Comparison of ENCODE assay signal across 25 cellular contexts in genomic region chr3:14886101-14886500, GRCh38.
"Had no signal": no experiment of that assay in that cellular context is flagged by ENCODE, and none has a peak within 500 bp of the region (broad histone marks: within the 10 kb centered on the region; RNA-seq: fewer than 3 reads in every experiment).

No MANE protein-coding gene starts in this region.

- H3K4me1 ChIP-seq: breast epithelium, foreskin keratinocyte, parathyroid adenoma, testis, transverse colon, uterus had no signal

- H3K4me3 Mint-ChIP-seq: activated CD4-positive, alpha-beta memory T cell treated with anti-CD3 and anti-CD28 coated beads for 36 hours; central memory CD8-positive, alpha-beta T cell; dendritic cell treated with granulocyte-macrophage colony-stimulating factor and Interleukin-4, amounts not matched to agents 40 ng/mL and 50 ng/mL, for 4 days; mesothelial cell of epicardium; naive B cell; neural crest cell had no signal

- H3K9me3 ChIP-seq: breast epithelium, esophagus muscularis mucosa, heart left ventricle, psoas muscle, testis, transverse colon, uterus had no signal

- FAIRE-seq: kidney had no signal

- DNase-seq: activated CD4-positive, alpha-beta memory T cell treated with anti-CD3 and anti-CD28 coated beads for 36 hours; activated CD4-positive, alpha-beta T cell treated with anti-CD3 and anti-CD28 coated beads for 48 hours; activated CD4-positive, CD25-positive, alpha-beta regulatory T cell; activated naive CD4-positive, alpha-beta T cell treated with Interleukin-2 at 50 U/mL for 16 hours; activated T-cell treated with anti-CD3 and anti-CD28 coated beads, Interleukin-2, amount 50 U/mL, for 48 hours; effector CD4-positive, alpha-beta T cell; foreskin keratinocyte; heart left ventricle; hypothalamus; immature natural killer cell; kidney; left colon; naive B cell; nucleus accumbens; psoas muscle; testis; transverse colon; uterus had no signal

- H3K9ac ChIP-seq: parathyroid adenoma had no signal

- H3K27me3 ChIP-seq: breast epithelium, esophagus muscularis mucosa, heart left ventricle, testis, transverse colon, uterus had no signal

- H3K36me3 ChIP-seq: breast epithelium, transverse colon, uterus had no signal

- H3K27ac ChIP-seq: breast epithelium, esophagus muscularis mucosa, foreskin keratinocyte, heart left ventricle, parathyroid adenoma, psoas muscle, testis, transverse colon, uterus had no signal

- ATAC-seq: foreskin keratinocyte, left colon, psoas muscle had no signal

- H3K27ac Mint-ChIP-seq: activated CD4-positive, alpha-beta memory T cell treated with anti-CD3 and anti-CD28 coated beads for 36 hours; dendritic cell treated with granulocyte-macrophage colony-stimulating factor and Interleukin-4, amounts not matched to agents 40 ng/mL and 50 ng/mL, for 4 days; immature natural killer cell; mesothelial cell of epicardium had no signal

- H3K9me3 Mint-ChIP-seq: activated CD4-positive, alpha-beta memory T cell treated with anti-CD3 and anti-CD28 coated beads for 36 hours; central memory CD8-positive, alpha-beta T cell; dendritic cell treated with granulocyte-macrophage colony-stimulating factor and Interleukin-4, amounts not matched to agents 40 ng/mL and 50 ng/mL, for 4 days; immature natural killer cell; mesothelial cell of epicardium; naive B cell; neural crest cell had no signal

- H3K4me3 ChIP-seq: breast epithelium, esophagus muscularis mucosa, heart left ventricle, psoas muscle, testis, transverse colon, uterus had no signal

- H2AFZ ChIP-seq: parathyroid adenoma had no signal

- H3K36me3 Mint-ChIP-seq: activated CD4-positive, alpha-beta memory T cell treated with anti-CD3 and anti-CD28 coated beads for 36 hours; immature natural killer cell; mesothelial cell of epicardium; naive B cell had no signal

- H3K27me3 Mint-ChIP-seq: activated CD4-positive, alpha-beta memory T cell treated with anti-CD3 and anti-CD28 coated beads for 36 hours had no signal
